8 cellular contexts compared by ENCODE assay signal in genomic region chr10:97445357-97445721, GRCh38. TPM values are rescaled to one million over a fixed set of nuclear protein-coding genes. Genes with fewer than 3 reads are reported as not detected.
DNase-seq lines count a peak whose midpoint lies in the region; ATAC-seq and TF ChIP-seq lines count a peak whose summit lies in the region.

No MANE protein-coding gene starts in this region.

- H3K9me3 ChIP-seq in A673 (ENCODE audit: low read depth, low read length, poor library complexity, severe bottlenecking) (no peaks in the 10 kb centered on the region), mononuclear cell (ENCODE audit: low read depth, low read length) (no peaks in the 10 kb centered on the region)

- intact Hi-C loops in A673 (cut with micrococcal nuclease; ENCODE audit: unreplicated experiment) = no loop called here

- H3K4me3 ChIP-seq in A673 (ENCODE audit: low read depth, low read length, poor library complexity, severe bottlenecking) (peak overlapping the region; percentile 95), mononuclear cell (ENCODE audit: low read length) (peak overlapping the region; percentile 65)

- POLR2A ChIA-PET in A673 (lab: Charles Lee; ENCODE audit: low non-redundant PET) = no interaction called here

- BruUV-seq in A673 (replicated peaks; lab: Mats Ljungman, UMichigan) = TSS peak; percentile 47

- H3K27ac ChIP-seq in A673 (ENCODE audit: low read depth, low read length, poor library complexity, severe bottlenecking) (peak overlapping the region; percentile 76), caudate nucleus (ENCODE audit: low read depth, low read length) (peak overlapping the region; percentile 50)

- H3K27me3 ChIP-seq in A673 (replicated peaks; ENCODE audit: insufficient read depth, low read depth, low read length, poor library complexity) = no peaks in the 10 kb centered on the region
- H3K27me3 ChIP-seq in mononuclear cell (ENCODE audit: insufficient read depth, low read length) = no peaks in the 10 kb centered on the region

- TF ChIP-seq CTCF in A673 (conservative IDR thresholded peaks at IDR 0.05; ENCODE audit: low read depth, low read length) = no peak

- peaks cover 6% of the 10 kb centered on the region for H3K36me3 ChIP-seq in A673 (ENCODE audit: insufficient read depth, low read length, poor library complexity, severe bottlenecking)

- peak; percentile 1 for ATAC-seq in HG03460 (IDR thresholded peaks at IDR 0.05; ENCODE audit: unreplicated experiment)
- no peak for ATAC-seq in HG03520 (IDR thresholded peaks at IDR 0.05; ENCODE audit: unreplicated experiment)
- no peak for ATAC-seq in HG02623 (IDR thresholded peaks at IDR 0.05; ENCODE audit: unreplicated experiment)

- CTCF ChIA-PET in A673 (lab: Charles Lee) = no interaction called here

- DNase-seq in A673 (ENCODE audit: low spot score) (no peak), caudate nucleus (lab: John Stamatoyannopoulos, UW) (peak in 2 of 61 donors; percentile 38 to 53), CD1c-positive myeloid dendritic cell (ENCODE audit: extremely low spot score) (no peak), NCI-H1694 treated with DMSO at 0.1 percent for 48 hours (lab: John Stamatoyannopoulos, UW) (no peak)

- H3K4me1 ChIP-seq in A673 (ENCODE audit: insufficient read depth, low read length, poor library complexity, severe bottlenecking) = peaks cover 14% of the 10 kb centered on the region
- peaks cover 22% of the 10 kb centered on the region for H3K4me1 ChIP-seq in mononuclear cell (ENCODE audit: insufficient read depth, low read length)

RNA-seq across cellular contexts. Expression of gene EXOSC1, which starts 0.5 kb away (rescaled TPM):
- total RNA-seq in A673 (2021) = 52.7 and 56.4 TPM in 2 replicates
- 24.6 TPM for total RNA-seq in mononuclear cell

RNA-seq across cellular contexts. Expression of gene ZDHHC16, which starts 0.6 kb away (rescaled TPM):
- total RNA-seq in A673 (2021) (44.8 and 49.2 TPM in 2 replicates), mononuclear cell (5.5 TPM)

RNA-seq across cellular contexts. Expression of gene PGAM1, which starts 19.3 kb away (rescaled TPM):
- total RNA-seq in A673 (2021) = 603 and 668 TPM in 2 replicates
- 155 TPM for total RNA-seq in mononuclear cell

RNA-seq across cellular contexts. Expression of gene RRP12, which starts 44.2 kb away (rescaled TPM):
- total RNA-seq in A673 (2021) (68.6 and 86.2 TPM in 2 replicates), mononuclear cell (37.8 TPM)

RNA-seq across cellular contexts. Expression of gene MMS19, which starts 52.9 kb away (rescaled TPM):
- total RNA-seq in A673 (2021) = 70.6 and 72.5 TPM in 2 replicates
- 30.2 TPM for total RNA-seq in mononuclear cell
